Comparison of ENCODE assay signal across 8 cellular contexts in genomic region chr6:132483779-132484679, GRCh38. TPM values are rescaled to one million over a fixed set of nuclear protein-coding genes. Genes with fewer than 3 reads are reported as not detected.
DNase-seq lines count a peak whose midpoint lies in the region; ATAC-seq and TF ChIP-seq lines count a peak whose summit lies in the region.

No MANE protein-coding gene starts in this region.

- H3K27ac ChIP-seq in A673 (ENCODE audit: low read depth, low read length, poor library complexity, severe bottlenecking): no peak overlapping the region

- H3K9me3 Mint-ChIP-seq in stimulated activated naive B cell treated with anti-CD40 and anti-IgM and Interleukin-4, amounts not matched to agents 10 μg/mL and 1 μg/mL and 100 μg/mL, for 72 hours: peaks cover 0 to 6% of the 10 kb centered on the region in 2 donors

- peak; percentile 76 for DNase-seq in A673 (ENCODE audit: low spot score)
- peak; percentile 33 for DNase-seq in GM10248 (ENCODE audit: extremely low spot score)
- DNase-seq in NB4 (ENCODE audit: low read depth): peak; percentile 72
- peak; percentile 48 for DNase-seq in SKM-1 treated with dmso at 0.1 percent for 144 hours (lab: John Stamatoyannopoulos, UW; ENCODE audit: unreplicated experiment)
- DNase-seq in cerebellar cortex (ENCODE audit: low spot score): peak; percentile 86
- DNase-seq in left lobe of liver (ENCODE audit: low spot score): no peak
- DNase-seq in stimulated activated naive B cell treated with anti-CD40 and anti-IgM and Interleukin-4, amounts not matched to agents 10 μg/mL and 1 μg/mL and 100 μg/mL, for 72 hours: no peak

- POLR2A ChIA-PET in A673 (lab: Charles Lee; ENCODE audit: low non-redundant PET) (no interaction called here), GM10248 (lab: Yijun Ruan, JAX) (interaction anchor here (1.2 kb wide), 1 partner anchor 204 kb away, joined by 4 read pairs; no protein-coding TSS in a partner anchor)

- no peaks in the 10 kb centered on the region for H3K36me3 ChIP-seq in A673 (ENCODE audit: insufficient read depth, low read length, poor library complexity, severe bottlenecking)

- H3K27me3 ChIP-seq in A673 (replicated peaks; ENCODE audit: insufficient read depth, low read depth, low read length, poor library complexity): no peaks in the 10 kb centered on the region

- intact Hi-C loops in A673 (cut with micrococcal nuclease; ENCODE audit: unreplicated experiment): loop anchor here (1.0 to 5.0 kb wide), 3 partner anchors 184 to 557 kb away; no protein-coding TSS in a partner anchor

- BruUV-seq in A673 (replicated peaks; lab: Mats Ljungman, UMichigan): no TSS peak

- TF ChIP-seq CTCF in A673 (conservative IDR thresholded peaks at IDR 0.05; ENCODE audit: low read depth, low read length): peak; percentile 70
- TF ChIP-seq CTCF in GM10248 (IDR thresholded peaks at IDR 0.05; ENCODE audit: control extremely low read depth, extremely low read depth, low read depth, missing control alignments): peak; percentile 50
- peak; percentile 30 for TF ChIP-seq CTCF in NB4 (IDR thresholded peaks at IDR 0.05; ENCODE audit: low read depth, low read length)

- no peaks in the 10 kb centered on the region for H3K9me3 ChIP-seq in A673 (ENCODE audit: low read depth, low read length, poor library complexity, severe bottlenecking)

- CTCF ChIA-PET in A673 (lab: Charles Lee): interaction anchor here (0.7 to 1.8 kb wide), 5 partner anchors 11 to 204 kb away, joined by 3 to 28 read pairs (median 9); no protein-coding TSS in a partner anchor
- CTCF ChIA-PET in GM10248 (lab: Yijun Ruan, JAX): interaction anchor here (0.8 to 13.0 kb wide), 33 partner anchors 10 to 560 kb away, joined by 3 to 285 read pairs (median 6); partner anchors contain the start of gene STX7

- no peaks in the 10 kb centered on the region for H3K27me3 Mint-ChIP-seq in stimulated activated naive B cell treated with anti-CD40 and anti-IgM and Interleukin-4, amounts not matched to agents 10 μg/mL and 1 μg/mL and 100 μg/mL, for 72 hours

- no peak for TF ChIP-seq POLR2A in NB4 (IDR thresholded peaks at IDR 0.05; ENCODE audit: extremely low read depth, insufficient read length)

- peaks cover 2% of the 10 kb centered on the region for H3K4me1 ChIP-seq in A673 (ENCODE audit: insufficient read depth, low read length, poor library complexity, severe bottlenecking)

- H3K4me3 ChIP-seq in A673 (ENCODE audit: low read depth, low read length, poor library complexity, severe bottlenecking) (no peak overlapping the region), NB4 (ENCODE audit: low read depth, low read length) (no peak overlapping the region)

- H3K4me3 Mint-ChIP-seq in stimulated activated naive B cell treated with anti-CD40 and anti-IgM and Interleukin-4, amounts not matched to agents 10 μg/mL and 1 μg/mL and 100 μg/mL, for 72 hours: no peak overlapping the region

- H3K27ac Mint-ChIP-seq in stimulated activated naive B cell treated with anti-CD40 and anti-IgM and Interleukin-4, amounts not matched to agents 10 μg/mL and 1 μg/mL and 100 μg/mL, for 72 hours: peak overlapping the region; percentile 59

- peaks cover 40 to 86% of the 10 kb centered on the region in 2 donors for H3K4me1 Mint-ChIP-seq in stimulated activated naive B cell treated with anti-CD40 and anti-IgM and Interleukin-4, amounts not matched to agents 10 μg/mL and 1 μg/mL and 100 μg/mL, for 72 hours

- peak; percentile 72 for ATAC-seq in HG02571 (IDR thresholded peaks at IDR 0.05; ENCODE audit: unreplicated experiment)
- peak; percentile 95 for ATAC-seq in left lobe of liver
- peak; percentile 81 to 83 for ATAC-seq in stimulated activated naive B cell treated with anti-CD40 and anti-IgM and Interleukin-4, amounts not matched to agents 10 μg/mL and 1 μg/mL and 100 μg/mL, for 72 hours (replicated peaks)

- peaks cover 32 to 34% of the 10 kb centered on the region in 2 donors for H3K36me3 Mint-ChIP-seq in stimulated activated naive B cell treated with anti-CD40 and anti-IgM and Interleukin-4, amounts not matched to agents 10 μg/mL and 1 μg/mL and 100 μg/mL, for 72 hours

RNA-seq across cellular contexts. Expression of gene STX7, which starts 28.9 kb away (rescaled TPM):
- 19.5 and 22.4 TPM in 2 replicates for total RNA-seq in A673 (2021)
- 13.5 TPM for total RNA-seq in left lobe of liver

RNA-seq across cellular contexts. Expression of gene TAAR9, which starts 54.0 kb away (rescaled TPM):
- total RNA-seq in A673 (2021) (not detected in 2 replicates), left lobe of liver (not detected)

Comparison
In these comparisons a context has a peak if more than half of its experiments do, and no peak if none do; other contexts are left out.
1. DNase-seq: peak in A673 (single experiment), GM10248 (single experiment), NB4 (single experiment), SKM-1 treated with dmso at 0.1 percent for 144 hours (single experiment) and cerebellar cortex (single experiment); none in left lobe of liver (single experiment) and stimulated activated naive B cell treated with anti-CD40 and anti-IgM and Interleukin-4, amounts not matched to agents 10 μg/mL and 1 μg/mL and 100 μg/mL, for 72 hours (single experiment).
2. Peak in every context shown above with its lines, with median percentiles within 50 percentile points of each other: CTCF ChIP-seq and ATAC-seq.